ENCODE assay signal across 20 cellular contexts in genomic region chr3:69906351-69906966, GRCh38.
"Had no signal": no experiment of that assay in that cellular context is flagged by ENCODE, and none has a peak within 500 bp of the region (broad histone marks: within the 10 kb centered on the region; RNA-seq: fewer than 3 reads in every experiment).

No MANE protein-coding gene starts in this region.

- DNase-seq: activated CD4-positive, alpha-beta memory T cell treated with anti-CD3 and anti-CD28 coated beads, Interleukin-2, amount 10 ng/mL, durations not matched to agents 7 days and 5 days; activated CD4-positive, alpha-beta T cell treated with anti-CD3 and anti-CD28 coated beads for 36 hours; activated effector memory CD4-positive, alpha-beta T cell treated with Interleukin-2 at 50 U/mL for 16 hours; activated T-cell treated with anti-CD3 and anti-CD28 coated beads, Interleukin-2, amount 50 U/mL, for 4 hours; amniotic stem cell; central memory CD4-positive, alpha-beta T cell; esophagus squamous epithelium; foreskin fibroblast; glutamatergic neuron; mammary epithelial cell; naive thymus-derived CD4-positive, alpha-beta T cell; stimulated activated CD4-positive, alpha-beta T cell treated with anti-CD3 and anti-CD28 coated beads, Interleukin-2, amount 100 ng/mL, for 24 hours; stomach; T-helper 17 cell; testis; upper lobe of left lung had no signal

- ATAC-seq: activated CD4-positive, alpha-beta T cell treated with anti-CD3 and anti-CD28 coated beads for 36 hours; activated naive CD4-positive, alpha-beta T cell treated with anti-CD3 and anti-CD28 coated beads, Interleukin-2, amount 50 U/mL, for 72 hours; activated T-cell treated with anti-CD3 and anti-CD28 coated beads, Interleukin-2, amount 50 U/mL, for 4 hours; naive thymus-derived CD4-positive, alpha-beta T cell; T-helper 17 cell had no signal

- H3K27ac ChIP-seq: coronary artery, esophagus squamous epithelium, neutrophil, parathyroid adenoma, stomach, testis, upper lobe of left lung had no signal

- H3K36me3 ChIP-seq: esophagus squamous epithelium, neutrophil, stomach, upper lobe of left lung had no signal

- H3K4me1 ChIP-seq: esophagus squamous epithelium, parathyroid adenoma, testis had no signal

- H3K4me3 ChIP-seq: coronary artery, esophagus squamous epithelium, stomach, testis, upper lobe of left lung had no signal

- H3K9me3 ChIP-seq: neutrophil, testis had no signal

- H3K27me3 ChIP-seq: esophagus squamous epithelium, neutrophil, stomach, testis, upper lobe of left lung had no signal
